Comparison of ENCODE assay signal across 8 cellular contexts in genomic region chr20:63739129-63740069, GRCh38. TPM values are rescaled to one million over a fixed set of nuclear protein-coding genes. Genes with fewer than 3 reads are reported as not detected.
DNase-seq lines count a peak whose midpoint lies in the region; ATAC-seq, FAIRE-seq and TF ChIP-seq lines count a peak whose summit lies in the region.

A gene with protein sequence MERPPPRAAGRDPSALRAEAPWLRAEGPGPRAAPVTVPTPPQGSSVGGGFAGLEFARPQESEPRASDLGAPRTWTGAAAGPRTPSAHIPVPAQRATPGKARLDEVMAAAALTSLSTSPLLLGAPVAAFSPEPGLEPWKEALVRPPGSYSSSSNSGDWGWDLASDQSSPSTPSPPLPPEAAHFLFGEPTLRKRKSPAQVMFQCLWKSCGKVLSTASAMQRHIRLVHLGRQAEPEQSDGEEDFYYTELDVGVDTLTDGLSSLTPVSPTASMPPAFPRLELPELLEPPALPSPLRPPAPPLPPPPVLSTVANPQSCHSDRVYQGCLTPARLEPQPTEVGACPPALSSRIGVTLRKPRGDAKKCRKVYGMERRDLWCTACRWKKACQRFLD (plus strand): TSS chr20:63739776. CDS start chr20:63739913, 137 bp downstream.

- intact Hi-C loops in activated CD8-positive, alpha-beta T cell treated with anti-CD3 and anti-CD28 coated beads for 36 hours (cut with micrococcal nuclease): no loop called here
- intact Hi-C loops in lower lobe of right lung (cut with DNase I): no loop called here

- peak within 1 kb of the TSS; percentile 49 to 86 (median 52); a peak in 6 of 7 replicates for H3K9ac ChIP-seq in H1 (replicated peaks in 1 of 4; ENCODE audit: extremely low read depth in 1 of 4, low read depth in 3 of 4, low read length in 3 of 4)

- H3K56ac ChIP-seq in H1 (replicated peaks; ENCODE audit: insufficient read length, low read depth, low read length): no peak within 1 kb of the TSS

- CTCF ChIA-PET in activated CD8-positive, alpha-beta T cell treated with anti-CD3 and anti-CD28 coated beads for 36 hours (lab: Charles Lee): interaction anchor here (0.7 to 1.3 kb wide), 2 partner anchors 32 to 200 kb away, joined by 3 read pairs; partner anchors contain the start of genes ARFRP1 and ZGPAT
- CTCF ChIA-PET in H1 (lab: Charles Lee; ENCODE audit: partially characterized antibody): interaction anchor here (0.6 to 2.6 kb wide), 6 partner anchors 11 to 97 kb away, joined by 3 to 7 read pairs (median 4); no protein-coding TSS in a partner anchor

- H2AFZ ChIP-seq in H1 (ENCODE audit: low read length): no peak within 1 kb of the TSS

- no peaks in the 10 kb centered on the region for H3K27me3 Mint-ChIP-seq in activated CD8-positive, alpha-beta T cell treated with anti-CD3 and anti-CD28 coated beads for 36 hours

- no peak within 1 kb of the TSS; the same call in 1 of the 2 replicates for H2BK15ac ChIP-seq in H1 (ENCODE audit: low read length)

- H4K8ac ChIP-seq in H1 (ENCODE audit: extremely low read depth, insufficient read depth, low read length): peak within 1 kb of the TSS; percentile 93

- peak within 1 kb of the TSS; percentile 52 for H3K4me3 Mint-ChIP-seq in activated CD8-positive, alpha-beta T cell treated with anti-CD3 and anti-CD28 coated beads for 36 hours

- WGBS in H1 (ENCODE audit: extremely low coverage in 1 of 2, insufficient coverage in 1 of 2, insufficient read length in 1 of 2, insufficient replicate concordance in 2 of 2, low coverage in 1 of 2, low lambda C conversion rate in 2 of 2, missing lambda C conversion rate in 1 of 2), 2 experiments: 3% methylated on average over 34 of the region's 136 CpGs; no CpG with 5 or more reads in 1 of the 2 experiments

- TF ChIP-seq RAD21 in H1 (IDR thresholded peaks at IDR 0.05 in 1 of 2, conservative IDR thresholded peaks at IDR 0.05 in 1 of 2; ENCODE audit: low read depth in 2 of 2, low read length in 2 of 2): no peak

- FAIRE-seq in H1 (lab: Jason Lieb, UNC): no peak

- H3K4me1 ChIP-seq in H1 (replicated peaks in 1 of 4; ENCODE audit: control insufficient read depth in 3 of 4, insufficient read depth in 4 of 4, low read length in 3 of 4) (peaks cover 0 to 20% (median 11%) of the 10 kb centered on the region in 4 experiments; a peak in 6 of 7 replicates), lower lobe of right lung (peaks cover 43% of the 10 kb centered on the region)

- TF ChIP-seq CTCF in activated CD8-positive, alpha-beta T cell treated with anti-CD3 and anti-CD28 coated beads for 36 hours (IDR thresholded peaks at IDR 0.05): no peak
- TF ChIP-seq CTCF in H1 (IDR thresholded peaks at IDR 0.05; ENCODE audit: control extremely low read depth in 1 of 3, insufficient read depth in 1 of 3, low read depth in 1 of 3, low read length in 3 of 3) (no peak), lower lobe of right lung (IDR thresholded peaks at IDR 0.05) (no peak)

- TF ChIP-seq EP300 in H1 (IDR thresholded peaks at IDR 0.05; ENCODE audit: borderline replicate concordance in 1 of 2, low read depth in 2 of 2, low read length in 2 of 2): no peak

- no peak within 1 kb of the TSS for H3K27ac Mint-ChIP-seq in activated CD8-positive, alpha-beta T cell treated with anti-CD3 and anti-CD28 coated beads for 36 hours

- peaks cover 1 to 20% of the 10 kb centered on the region in 2 experiments for H4K20me1 ChIP-seq in H1 (replicated peaks in 1 of 2; ENCODE audit: control insufficient read depth in 1 of 2, insufficient read depth in 2 of 2, low read length in 2 of 2)

- H3K23ac ChIP-seq in H1 (ENCODE audit: insufficient read length): no peak within 1 kb of the TSS

- no peak within 1 kb of the TSS for H2BK20ac ChIP-seq in H1 (ENCODE audit: low read length)

- DNase-seq in activated T-cell treated with anti-CD3 and anti-CD28 coated beads for 1 hour (ENCODE audit: low read depth): peak; percentile 57
- no peak for DNase-seq in activated T-cell treated with anti-CD3 and anti-CD28 coated beads for 4 hours
- peak; percentile 76 for DNase-seq in NCI-H748 (lab: John Stamatoyannopoulos, UW; ENCODE audit: unreplicated experiment)
- peak; percentile 60 for DNase-seq in activated CD8-positive, alpha-beta T cell treated with anti-CD3 and anti-CD28 coated beads for 36 hours
- DNase-seq in H1 (ENCODE audit: low read depth in 1 of 2, low spot score in 2 of 2): peak in 1 of 2 experiments; percentile 79
- peak; percentile 85 for DNase-seq in lower lobe of right lung
- peak; percentile 47 for DNase-seq in stimulated activated CD8-positive, alpha-beta memory T cell treated with anti-CD3 and anti-CD28 coated beads, Interleukin-4, amount 100 ng/mL, for 24 hours (ENCODE audit: low read depth)

- no peak within 1 kb of the TSS for H2BK120ac ChIP-seq in H1 (replicated peaks; ENCODE audit: low read depth, low read length)

- H3K27ac ChIP-seq in H1 (ENCODE audit: low read depth, low read length) (no peak within 1 kb of the TSS), lower lobe of right lung (peak within 1 kb of the TSS; percentile 85)

- no peak within 1 kb of the TSS for H2AK5ac ChIP-seq in H1 (ENCODE audit: low read depth, low read length)

- H3K4me1 Mint-ChIP-seq in activated CD8-positive, alpha-beta T cell treated with anti-CD3 and anti-CD28 coated beads for 36 hours (ENCODE audit: low read depth): peaks cover 22% of the 10 kb centered on the region

- H3K79me2 ChIP-seq in H1 (ENCODE audit: control insufficient read depth in 1 of 2, insufficient read depth in 2 of 2, low read length in 2 of 2): no peaks in the 10 kb centered on the region

- H3K23me2 ChIP-seq in H1 (ENCODE audit: low read depth, low read length): peaks cover 13% of the 10 kb centered on the region; the same call in 1 of the 2 replicates

- H3K79me1 ChIP-seq in H1 (ENCODE audit: low read depth, low read length): no peaks in the 10 kb centered on the region

- H4K91ac ChIP-seq in H1 (replicated peaks; ENCODE audit: insufficient read length, low read length): peak within 1 kb of the TSS; percentile 54

- H3K36me3 Mint-ChIP-seq in activated CD8-positive, alpha-beta T cell treated with anti-CD3 and anti-CD28 coated beads for 36 hours (ENCODE audit: low read depth): peaks cover 5% of the 10 kb centered on the region

- no peak within 1 kb of the TSS for H2BK12ac ChIP-seq in H1 (ENCODE audit: low read depth, low read length)

- H3K36me3 ChIP-seq in H1 (ENCODE audit: control insufficient read depth in 2 of 4, insufficient read depth in 4 of 4, low read length in 3 of 4) (peaks cover 0 to 23% (median 5%) of the 10 kb centered on the region in 4 experiments; a peak in 2 of 8 replicates), lower lobe of right lung (peaks cover 45% of the 10 kb centered on the region)

- H3K18ac ChIP-seq in H1 (ENCODE audit: extremely low read depth, low read length): peak within 1 kb of the TSS; percentile 60

- peak within 1 kb of the TSS; percentile 11 for H3K4ac ChIP-seq in H1 (replicated peaks; ENCODE audit: insufficient read length, low read depth, low read length)

- H3K4me3 ChIP-seq in H1 (ENCODE audit: extremely low read depth in 1 of 4, insufficient read depth in 2 of 4, low read depth in 3 of 4, low read length in 4 of 4): peak within 1 kb of the TSS; percentile 49 to 83 (median 60)
- H3K4me3 ChIP-seq in lower lobe of right lung: peak within 1 kb of the TSS; percentile 73

- peak within 1 kb of the TSS; percentile 71 to 95 for H3K4me2 ChIP-seq in H1 (ENCODE audit: insufficient read depth in 1 of 2, low read depth in 2 of 2, low read length in 2 of 2)

- H3K9me3 Mint-ChIP-seq in activated CD8-positive, alpha-beta T cell treated with anti-CD3 and anti-CD28 coated beads for 36 hours: no peaks in the 10 kb centered on the region

- H3K27me3 ChIP-seq in H1 (replicated peaks in 1 of 4; ENCODE audit: control insufficient read depth in 3 of 4, extremely low read depth in 1 of 4, insufficient read depth in 3 of 4, low read length in 3 of 4) (peaks cover 0 to 12% (median 8%) of the 10 kb centered on the region in 4 experiments; a peak in 4 of 7 replicates), lower lobe of right lung (ENCODE audit: low read depth) (no peaks in the 10 kb centered on the region)

- no peaks in the 10 kb centered on the region for H3K9me3 ChIP-seq in H1 (ENCODE audit: insufficient read depth in 2 of 2, low read depth in 1 of 2, low read length in 1 of 2)
- no peaks in the 10 kb centered on the region for H3K9me3 ChIP-seq in lower lobe of right lung

- no peak within 1 kb of the TSS for H4K5ac ChIP-seq in H1 (ENCODE audit: insufficient read length, low read depth, low read length)

- H2BK5ac ChIP-seq in H1 (ENCODE audit: low read depth, low read length): peak within 1 kb of the TSS; percentile 78; the same call in 1 of the 2 replicates

- no peak for TF ChIP-seq POLR2A in H1 (IDR thresholded peaks at IDR 0.05; ENCODE audit: control extremely low read depth in 1 of 2, low read depth in 2 of 2, low read length in 2 of 2)

- no peak within 1 kb of the TSS for H3K14ac ChIP-seq in H1 (ENCODE audit: insufficient read length)

- POLR2A ChIA-PET in activated CD8-positive, alpha-beta T cell treated with anti-CD3 and anti-CD28 coated beads for 36 hours (lab: Charles Lee): interaction anchor here (0.6 to 2.2 kb wide), 6 partner anchors 9 to 81 kb away, joined by 3 to 6 read pairs (median 3); partner anchors contain the start of genes ARFRP1, RTEL1 and ZGPAT
- POLR2A ChIA-PET in H1 (lab: Charles Lee; ENCODE audit: partially characterized antibody): interaction anchor here (0.6 to 3.0 kb wide), 10 partner anchors 8 to 234 kb away, joined by 3 to 16 read pairs (median 5); partner anchors contain the start of genes ARFRP1, TPD52L2 and ZGPAT

- ATAC-seq in HG03025 (IDR thresholded peaks at IDR 0.05; ENCODE audit: low FRiP score, unreplicated experiment) (peak; percentile 45), lower lobe of right lung (peak; percentile 79 to 82)
- ATAC-seq in activated CD8-positive, alpha-beta T cell treated with anti-CD3 and anti-CD28 coated beads for 36 hours: peak; percentile 55

TF ChIP-seq in H1, 55 proteins besides CTCF, POLR2A, EP300 and RAD21:
- no peak for TF ChIP-seq TAF1 (IDR thresholded peaks at IDR 0.05; ENCODE audit: low read depth, low read length)
- 0 out of 2 replicates have a peak, but pooled peaks have one; percentile 11 for TF ChIP-seq PHF8 (conservative IDR thresholded peaks at IDR 0.05; ENCODE audit: low read depth, low read length)

RNA-seq across cellular contexts. Expression of the gene that starts here (rescaled TPM):
- 10 to 100 TPM; 38.5 to 39.8 TPM for total RNA-seq in activated CD8-positive, alpha-beta T cell treated with anti-CD3 and anti-CD28 coated beads for 36 hours
- 25.0 and 29.1 TPM in 2 replicates for total RNA-seq in H1 (2021; fragmentation: NEBNext Ultra II Directional; extraction: Animal tissue kit (Norgen Biotek cat#: 25700))
- 15.9 and 32.9 TPM in 2 replicates for polyA plus RNA-seq in H1 (2011; rRNA removed)
- polyA plus RNA-seq in H1 (2011; cell fraction: cytosol; rRNA removed): 25.5 TPM
- 164 TPM for polyA plus RNA-seq in H1 (2011; cell fraction: nucleus; rRNA removed)
- polyA plus RNA-seq in H1 (2012, experiment 1 of 2): 12.2 to 32.2 TPM (median 25.5 TPM) in 4 replicates
- polyA plus RNA-seq in H1 (2012, experiment 2 of 2): 12.8 TPM
- 33.5 TPM for polyA plus RNA-seq in H1 (2013, experiment 1 of 2)
- 30.8 TPM for polyA plus RNA-seq in H1 (2013, experiment 2 of 2)
- 2.3 and 2.8 TPM in 2 replicates for polyA minus RNA-seq in H1 (2011; rRNA and poly(A)+ RNA removed)
- polyA minus RNA-seq in H1 (2011; cell fraction: cytosol; rRNA and poly(A)+ RNA removed): 14.1 TPM
- 22.7 TPM for polyA minus RNA-seq in H1 (2011; cell fraction: nucleus; rRNA and poly(A)+ RNA removed)
- total RNA-seq in lower lobe of right lung: 50.5 TPM
